Comparison of ENCODE assay signal across 18 cellular contexts in the genomic region with DNA sequence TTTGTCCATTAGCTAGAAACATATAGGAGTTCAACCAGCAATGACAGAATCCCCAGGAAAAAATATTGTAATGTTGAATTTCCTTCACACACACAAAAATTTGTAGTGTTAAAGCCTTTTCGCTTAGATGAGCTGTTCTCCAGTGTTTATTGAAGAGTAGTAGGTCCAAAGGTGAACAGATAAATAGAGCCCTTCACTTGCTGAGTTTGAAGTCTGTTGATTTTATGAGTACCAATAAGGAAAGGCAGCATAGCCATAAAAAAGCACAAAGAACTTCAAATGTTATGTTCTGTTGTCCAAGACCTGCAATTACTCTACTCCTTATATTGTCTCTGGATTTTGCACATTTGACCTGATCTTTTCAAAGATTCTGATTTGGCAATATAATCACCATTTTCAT.
DNase-seq lines count a peak whose midpoint lies in the region; ATAC-seq and TF ChIP-seq lines count a peak whose summit lies in the region.
"Had no signal": no experiment of that assay in that cellular context is flagged by ENCODE, and none has a peak within 500 bp of the region (broad histone marks: within the 10 kb centered on the region; RNA-seq: fewer than 3 reads in every experiment).

No MANE protein-coding gene starts in this region.

- H3K4me3 ChIP-seq in endocrine pancreas (ENCODE audit: control insufficient read depth, insufficient read depth, low read length) (peak overlapping the region; percentile 3), mucosa of descending colon (peak overlapping the region; percentile 2)

- ATAC-seq in mucosa of descending colon, result peak; percentile 96
- ATAC-seq in GM21360 (IDR thresholded peaks at IDR 0.05; ENCODE audit: unreplicated experiment), result no peak
- ATAC-seq: Panc1 had no signal

- TF ChIP-seq CTCF in mucosa of descending colon (IDR thresholded peaks at IDR 0.05), result no peak

- intact Hi-C loops in mucosa of descending colon (cut with DNase I, micrococcal nuclease), result no loop called here

- no peaks in the 10 kb centered on the region for H3K27me3 ChIP-seq in endocrine pancreas (ENCODE audit: control insufficient read depth, insufficient read depth, low read length)

- H3K9me3 ChIP-seq in endocrine pancreas (ENCODE audit: control insufficient read depth, low read length) (no peaks in the 10 kb centered on the region), mucosa of descending colon (no peaks in the 10 kb centered on the region)

- DNase-seq in NCI-H69 (lab: John Stamatoyannopoulos, UW), result peak; percentile 16
- DNase-seq in mucosa of descending colon, result no peak
- no peak for DNase-seq in HCEC 1CT
- no peak for DNase-seq in activated naive CD4-positive, alpha-beta T cell treated with anti-CD3 and anti-CD28 coated beads, Interleukin-2, amount 50 U/mL, for 16 hours
- DNase-seq in DMS79 (lab: John Stamatoyannopoulos, UW), result no peak
- DNase-seq: CD4-positive, CD25-positive, alpha-beta regulatory T cell; COR-L47; DMS 273 treated with DMSO at 0.1 percent for 48 hours; KBM-7; NCI-H1092 treated with DMSO at 0.1 percent for 48 hours; NCI-H2081; NCI-H2171; NCI-H345; NCI-H524; NCI-H82 had no signal

- no peaks in the 10 kb centered on the region for H3K36me3 ChIP-seq in endocrine pancreas (ENCODE audit: control insufficient read depth, insufficient read depth, low read length)
- H3K36me3 ChIP-seq in mucosa of descending colon (ENCODE audit: low read depth), result no peaks in the 10 kb centered on the region

- H3K9ac ChIP-seq in endocrine pancreas (ENCODE audit: control insufficient read depth, insufficient read depth, low read length), result no peak overlapping the region

- H3K4me1 ChIP-seq in endocrine pancreas (ENCODE audit: control insufficient read depth, insufficient read depth, low read length) (peaks cover 4% of the 10 kb centered on the region), mucosa of descending colon (ENCODE audit: low read depth) (peaks cover 12% of the 10 kb centered on the region)
